23 cellular contexts compared by ENCODE assay signal in genomic region chr15:80121546-80121945, GRCh38.
A peak's percentile ranks its signal among the peaks of the same experiment; 100 is the strongest.
DNase-seq lines count a peak whose midpoint lies in the region; ATAC-seq and TF ChIP-seq lines count a peak whose summit lies in the region.
"Had no signal": no experiment of that assay in that cellular context is flagged by ENCODE, and none has a peak within 500 bp of the region (broad histone marks: within the 10 kb centered on the region; RNA-seq: fewer than 3 reads in every experiment).

No MANE protein-coding gene starts in this region.

- no peaks in the 10 kb centered on the region for H3K9me3 ChIP-seq in HEK293 (ENCODE audit: control insufficient read depth, insufficient read depth, low read depth, low read length)
- H3K9me3 ChIP-seq: esophagus muscularis mucosa, sigmoid colon had no signal

- POLR2A ChIA-PET in HEK293 (lab: Yijun Ruan, JAX): no interaction called here

- no peak overlapping the region for H3K27ac ChIP-seq in HEK293 (ENCODE audit: extremely low read depth, low read depth, low read length)
- H3K27ac ChIP-seq: BLaER1 treated with 17β-estradiol and CSF1 and Interleukin-3, amounts not matched to agents 10 nM and 100 nM; esophagus muscularis mucosa; parathyroid adenoma; sigmoid colon; WERI-Rb-1 had no signal

- H3K4me1 ChIP-seq in HEK293 (ENCODE audit: control insufficient read depth, insufficient read depth, low read length): peaks cover 17% of the 10 kb centered on the region
- H3K4me1 ChIP-seq: esophagus muscularis mucosa, parathyroid adenoma, sigmoid colon had no signal

- H3K36me3 ChIP-seq in HEK293 (ENCODE audit: control insufficient read depth in 2 of 2, insufficient read depth in 1 of 2, low read length in 2 of 2): peaks cover 23 to 24% of the 10 kb centered on the region in 2 experiments

- H3K4me3 ChIP-seq in HEK293 (ENCODE audit: low read depth, low read length): no peak overlapping the region
- H3K4me3 ChIP-seq: BLaER1 treated with 17β-estradiol and CSF1 and Interleukin-3, amounts not matched to agents 10 nM and 100 nM; esophagus muscularis mucosa; sigmoid colon had no signal

- TF ChIP-seq POLR2A in erythroblast (IDR thresholded peaks at IDR 0.05; ENCODE audit: low read length): no peak

- no peak for ATAC-seq in GM19463 (IDR thresholded peaks at IDR 0.05; ENCODE audit: unreplicated experiment)
- ATAC-seq: natural killer cell treated with Interleukin-12 subunit alpha and Interleukin-12 subunit beta and Interleukin-15 and Interleukin-18, amount 100 ng/mL, for 72 hours; Panc1 had no signal

- CTCF ChIA-PET in HEK293 (lab: Yijun Ruan, JAX): no interaction called here

- TF ChIP-seq CTCF in HEK293 (tag by site-specific recombination; IDR thresholded peaks at IDR 0.05): no peak

- DNase-seq in NCI-H345 (lab: John Stamatoyannopoulos, UW) (peak; percentile 2), NCI-H345 treated with DMSO at 0.1 percent for 48 hours (lab: John Stamatoyannopoulos, UW; ENCODE audit: unreplicated experiment) (no peak), NCI-H446 (lab: John Stamatoyannopoulos, UW) (peak; percentile 17 to 56), erythroblast (lab: John Stamatoyannopoulos, UW) (peak; percentile 51 to 76), NCI-H1048 (lab: John Stamatoyannopoulos, UW) (no peak)
- DNase-seq in activated CD4-positive, alpha-beta T cell treated with anti-CD3 and anti-CD28 coated beads for 48 hours: no peak
- DNase-seq: activated CD4-positive, alpha-beta T cell treated with anti-CD3 and anti-CD28 coated beads, Interleukin-2, amount 50 U/mL, for 1 hour; activated naive CD8-positive, alpha-beta T cell treated with anti-CD3 and anti-CD28 coated beads for 36 hours; Calu3; effector CD8-positive, alpha-beta T cell; GDM1; hypothalamus; NCI-H2029; sigmoid colon; T-helper 2 cell; WERI-Rb-1 had no signal

TF ChIP-seq in HEK293, 187 proteins besides CTCF, POLR2A, EP300 and RAD21:
- TF ChIP-seq ZNF2 (tag by site-specific recombination; IDR thresholded peaks at IDR 0.05): no peak
- no peak for TF ChIP-seq ZBTB20 (tag by site-specific recombination; IDR thresholded peaks at IDR 0.05)
- TF ChIP-seq ZNF544 (tag by site-specific recombination; IDR thresholded peaks at IDR 0.05): no peak
- TF ChIP-seq WT1 (tag by site-specific recombination; IDR thresholded peaks at IDR 0.05): no peak
- no peak for TF ChIP-seq REPIN1 (tag by site-specific recombination; IDR thresholded peaks at IDR 0.05; ENCODE audit: low read depth)
- no peak for TF ChIP-seq KLF10 (tag by site-specific recombination; IDR thresholded peaks at IDR 0.05)
- TF ChIP-seq ZBTB44 (tag by site-specific recombination; IDR thresholded peaks at IDR 0.05): no peak
- 0 out of 2 replicates have a peak, but pooled peaks have one; percentile 57 for TF ChIP-seq ZNF660 (tag by site-specific recombination; IDR thresholded peaks at IDR 0.05)
- TF ChIP-seq ZNF391 (tag by site-specific recombination; IDR thresholded peaks at IDR 0.05; ENCODE audit: borderline replicate concordance, low read depth): no peak
- TF ChIP-seq ZNF449 (tag by site-specific recombination; IDR thresholded peaks at IDR 0.05): 0 out of 2 replicates have a peak, but pooled peaks have one; percentile 17
- TF ChIP-seq ZNF645 (tag by site-specific recombination; IDR thresholded peaks at IDR 0.05): no peak
- TF ChIP-seq ZNF416 (tag by site-specific recombination; IDR thresholded peaks at IDR 0.05): no peak
- no peak for TF ChIP-seq ZNF18 (tag by site-specific recombination; IDR thresholded peaks at IDR 0.05)
- no peak for TF ChIP-seq ZEB2 (tag by site-specific recombination; IDR thresholded peaks at IDR 0.05)
- no peak for TF ChIP-seq YY2 (tag by site-specific recombination; IDR thresholded peaks at IDR 0.05)

Comparison
In these comparisons a context has a peak if more than half of its experiments do, and no peak if none do; other contexts are left out.
1. DNase-seq: peak in NCI-H345 (single experiment), NCI-H446 (2 of 2) and erythroblast (2 of 2); none in NCI-H345 treated with DMSO at 0.1 percent for 48 hours (single experiment), activated CD4-positive, alpha-beta T cell treated with anti-CD3 and anti-CD28 coated beads for 48 hours (single experiment) and NCI-H1048 (single experiment).